Comparison of ENCODE assay signal across 23 cellular contexts in genomic region chr10:70768026-70768425, GRCh38. TPM values are rescaled to one million over a fixed set of nuclear protein-coding genes. Genes with fewer than 3 reads are reported as not detected.
"Had no signal": no experiment of that assay in that cellular context is flagged by ENCODE, and none has a peak within 500 bp of the region (broad histone marks: within the 10 kb centered on the region; RNA-seq: fewer than 3 reads in every experiment).

No MANE protein-coding gene starts in this region.

RNA-seq across cellular contexts. Expression of gene TBATA, which starts 17.2 kb away (rescaled TPM):
- total RNA-seq: activated CD4-positive, alpha-beta memory T cell treated with anti-CD3 and anti-CD28 coated beads, Interleukin-2, amount 10 ng/mL, durations not matched to agents 7 days and 5 days; activated CD4-positive, alpha-beta T cell treated with anti-CD3 and anti-CD28 coated beads for 36 hours; activated CD4-positive, alpha-beta T cell treated with anti-CD3 and anti-CD28 coated beads, Interleukin-2, amount 10 ng/mL, durations not matched to agents 7 days and 5 days; activated CD8-positive, alpha-beta memory T cell treated with anti-CD3 and anti-CD28 coated beads, Interleukin-2, amount 10 ng/mL, durations not matched to agents 7 days and 5 days; activated CD8-positive, alpha-beta T cell treated with anti-CD3 and anti-CD28 coated beads, Interleukin-2, amount 10 ng/mL, durations not matched to agents 7 days and 5 days; activated naive CD4-positive, alpha-beta T cell treated with anti-CD3 and anti-CD28 coated beads for 36 hours; activated naive CD4-positive, alpha-beta T cell treated with anti-CD3 and anti-CD28 coated beads, Interleukin-2, amount 50 U/mL, for 72 hours; activated naive CD8-positive, alpha-beta T cell treated with anti-CD3 and anti-CD28 coated beads for 36 hours; activated T-cell treated with anti-CD3 and anti-CD28 coated beads, Interleukin-2, amount 50 U/mL, for 4 hours; activated T-cell treated with anti-CD3 and anti-CD28 coated beads, Interleukin-2, amount 50 U/mL, for 72 hours; activated T-helper 1 cell treated with anti-CD3 and anti-CD28 coated beads, Interleukin-12 subunit alpha, Interleukin-12 subunit beta, Interleukin-2, Interleukin-4 antibody, amounts not matched to agents 30 ng/mL and 10 ng/mL and 1 ng/mL, durations not matched to agents 14 hours and 24 hours and 36 hours; activated T-helper 17 cell treated with anti-CD3 and anti-CD28 coated beads, Interleukin-2, amount 50 U/mL, for 72 hours; adrenal gland; aorta; astrocyte; body of pancreas; breast epithelium; cardiac septum; T-cell; T-helper 1 cell treated with Interleukin-12 subunit alpha and Interleukin-12 subunit beta and Interleukin-4 antibody, amounts not matched to agents 30 ng/mL and 1 ng/mL, for 36 hours; T-helper 17 cell; T-helper 2 cell treated with Interferon-gamma antibody and Interleukin-4, amounts not matched to agents 100 ng/mL and 5 ng/mL, for 36 hours; WTC11 had no signal
- polyA plus RNA-seq: aorta had no signal
